ENCODE assay signal across 10 cellular contexts in the genomic region with DNA sequence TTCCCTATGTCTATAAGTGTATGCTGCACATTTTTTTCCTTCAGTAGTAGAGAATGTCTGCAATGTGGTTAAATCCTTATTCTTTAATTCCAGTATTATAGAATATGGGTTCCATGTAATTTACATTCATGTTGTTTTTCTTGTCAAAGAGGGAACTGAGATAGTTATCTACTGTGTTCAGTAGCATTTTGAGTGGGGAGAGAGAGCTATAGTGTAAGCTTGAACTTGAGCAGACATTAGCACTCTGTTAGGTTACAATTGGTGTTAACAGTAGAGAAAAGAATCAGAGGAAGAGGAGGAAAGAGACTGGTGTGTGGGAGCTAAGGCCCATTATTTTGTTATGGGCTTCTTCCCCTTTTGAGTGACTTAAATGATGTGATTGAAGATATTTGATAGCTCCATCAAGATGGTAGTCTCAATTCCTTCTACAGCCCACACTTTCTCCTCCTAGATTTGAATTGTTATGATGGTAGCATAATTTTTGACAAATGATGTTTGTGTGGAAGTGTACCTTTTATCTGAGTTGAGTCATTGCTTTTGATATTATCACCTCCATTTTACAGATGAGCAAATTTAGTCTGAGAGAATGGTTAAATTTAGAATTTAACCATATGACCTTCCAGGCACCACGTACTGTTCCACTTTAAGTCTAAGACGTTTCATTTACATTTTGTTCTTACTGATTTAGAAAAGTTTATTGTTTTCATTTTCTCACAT.
DNase-seq lines count a peak whose midpoint lies in the region; ATAC-seq and TF ChIP-seq lines count a peak whose summit lies in the region.
"Had no signal": no experiment of that assay in that cellular context is flagged by ENCODE, and none has a peak within 500 bp of the region (broad histone marks: within the 10 kb centered on the region; RNA-seq: fewer than 3 reads in every experiment).

No MANE protein-coding gene starts in this region.

- no peak for TF ChIP-seq CTCF in neural progenitor cell (IDR thresholded peaks at IDR 0.05)

- no peak overlapping the region for H3K4me3 ChIP-seq in neural progenitor cell

- H3K4me3 Mint-ChIP-seq in neural progenitor cell, result no peak overlapping the region

- peak; percentile 41 to 45 for DNase-seq in Kasumi-1 (lab: John Stamatoyannopoulos, UW)
- no peak for DNase-seq in neural progenitor cell (ENCODE audit: low spot score)
- no peak for DNase-seq in GM19240 (ENCODE audit: insufficient read length, low spot score)
- no peak for DNase-seq in midbrain (lab: John Stamatoyannopoulos, UW)
- no peak for DNase-seq in stimulated activated CD8-positive, alpha-beta memory T cell treated with anti-CD3 and anti-CD28 coated beads, Interleukin-4, amount 100 ng/mL, for 48 hours
- DNase-seq: effector CD8-positive, alpha-beta T cell; stimulated activated CD4-positive, alpha-beta T cell treated with anti-CD3 and anti-CD28 coated beads, Interleukin-1b, Interleukin-23, amount 100 ng/mL, for 48 hours had no signal

- H3K4me2 ChIP-seq in neural progenitor cell, result peak overlapping the region; percentile 69

- TF ChIP-seq POLR2A in GM18505 (IDR thresholded peaks at IDR 0.05; ENCODE audit: borderline replicate concordance, extremely low read depth, insufficient read depth, insufficient read length), result no peak

- H3K27me3 Mint-ChIP-seq in neural progenitor cell (ENCODE audit: insufficient read depth, low read depth), result peaks cover 2% of the 10 kb centered on the region

- no peak overlapping the region for H2AFZ ChIP-seq in neural progenitor cell (replicated peaks)

- H3K9me3 ChIP-seq in neural progenitor cell (ENCODE audit: low read depth), result no peaks in the 10 kb centered on the region

- H3K27ac Mint-ChIP-seq in neural progenitor cell, result no peak overlapping the region

- H3K9ac ChIP-seq in neural progenitor cell, result no peak overlapping the region

- H3K4me1 Mint-ChIP-seq in neural progenitor cell, result peaks cover 51% of the 10 kb centered on the region

- no peaks in the 10 kb centered on the region for H3K36me3 ChIP-seq in neural progenitor cell

- H3K27me3 ChIP-seq in neural progenitor cell, result no peaks in the 10 kb centered on the region

- H3K27ac ChIP-seq in neural progenitor cell, result no peak overlapping the region

- peak; percentile 65 for ATAC-seq in GM18505 (IDR thresholded peaks at IDR 0.05; ENCODE audit: unreplicated experiment)
- peak; percentile 39 for ATAC-seq in GM21737 (IDR thresholded peaks at IDR 0.05; ENCODE audit: unreplicated experiment)
- no peak for ATAC-seq in HG02610 (IDR thresholded peaks at IDR 0.05; ENCODE audit: unreplicated experiment)

- peaks cover 2% of the 10 kb centered on the region for H3K36me3 Mint-ChIP-seq in neural progenitor cell

- H3K9me3 Mint-ChIP-seq in neural progenitor cell, result peaks cover 3% of the 10 kb centered on the region

- peaks cover 93% of the 10 kb centered on the region for H4K20me1 ChIP-seq in neural progenitor cell (ENCODE audit: low read depth)

- H3K4me1 ChIP-seq in neural progenitor cell, result peaks cover 54% of the 10 kb centered on the region

- peaks cover 98% of the 10 kb centered on the region for H3K79me2 ChIP-seq in neural progenitor cell (ENCODE audit: low read depth)

- peaks cover 21% of the 10 kb centered on the region for H3F3A ChIP-seq in neural progenitor cell (ENCODE audit: low read depth)

Comparison
In these comparisons a context has a peak if more than half of its experiments do, and no peak if none do; other contexts are left out.
1. DNase-seq: peak in Kasumi-1 (2 of 2); none in neural progenitor cell (single experiment), GM19240 (single experiment), midbrain (single experiment) and stimulated activated CD8-positive, alpha-beta memory T cell treated with anti-CD3 and anti-CD28 coated beads, Interleukin-4, amount 100 ng/mL, for 48 hours (single experiment).